8 cellular contexts compared by ENCODE assay signal in the genomic region with DNA sequence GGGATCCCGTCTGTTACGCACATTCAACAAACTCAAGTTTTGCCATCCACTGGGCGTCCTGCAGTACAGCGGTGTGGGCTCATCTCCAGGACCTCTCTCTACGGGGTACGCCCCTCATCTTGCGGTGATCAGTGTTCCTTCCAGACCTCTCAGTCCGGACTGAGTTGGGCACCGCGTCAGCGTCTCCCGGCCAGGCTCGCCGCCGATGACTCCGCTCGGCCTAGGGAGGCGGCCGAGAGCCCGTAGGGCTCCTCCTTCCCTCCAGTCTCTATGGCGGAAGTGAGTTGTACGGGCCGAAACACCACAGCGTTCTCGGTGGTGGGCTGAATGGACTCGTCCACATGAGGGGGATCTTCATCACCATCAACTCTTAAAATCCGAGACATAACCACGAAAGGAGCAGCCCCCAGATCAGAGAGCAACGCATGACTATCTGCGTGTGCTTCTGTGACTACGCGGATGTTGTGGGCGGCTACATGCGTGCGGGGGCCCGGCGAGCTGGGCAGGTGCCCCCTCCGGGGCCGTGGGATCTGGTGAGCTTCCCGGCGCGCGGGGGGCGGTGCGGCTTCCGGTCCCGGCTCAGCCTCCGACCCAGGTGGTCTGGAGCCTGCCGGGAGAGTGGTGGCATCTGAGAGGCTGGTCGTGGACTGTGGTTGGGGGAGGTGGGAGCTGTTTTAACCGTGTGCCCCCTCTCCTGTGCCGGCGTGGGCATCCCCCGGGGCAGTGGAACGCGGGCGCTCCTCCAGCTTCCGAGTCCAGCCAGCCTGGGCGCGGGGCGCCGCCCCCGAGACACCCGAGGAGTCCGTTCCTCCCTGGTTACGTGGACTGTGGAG. TPM values are rescaled to one million over a fixed set of nuclear protein-coding genes. Genes with fewer than 3 reads are reported as not detected.
A peak's percentile ranks its signal among the peaks of the same experiment; 100 is the strongest.
DNase-seq lines count a peak whose midpoint lies in the region; ATAC-seq, FAIRE-seq and TF ChIP-seq lines count a peak whose summit lies in the region.

A gene with protein sequence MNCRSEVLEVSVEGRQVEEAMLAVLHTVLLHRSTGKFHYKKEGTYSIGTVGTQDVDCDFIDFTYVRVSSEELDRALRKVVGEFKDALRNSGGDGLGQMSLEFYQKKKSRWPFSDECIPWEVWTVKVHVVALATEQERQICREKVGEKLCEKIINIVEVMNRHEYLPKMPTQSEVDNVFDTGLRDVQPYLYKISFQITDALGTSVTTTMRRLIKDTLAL (plus strand): TSS at position 569 of the 833 bp plus-strand sequence. CDS start 3,673 bp downstream, outside the sequence.

- no peak for FAIRE-seq in H54 (lab: Jason Lieb, UNC)

- peak within 1 kb of the TSS; percentile 94 to 99 for H3K27ac Mint-ChIP-seq in natural killer cell treated with Interleukin-12 subunit alpha and Interleukin-12 subunit beta and Interleukin-15 and Interleukin-18, amount 100 ng/mL, for 72 hours
- peak within 1 kb of the TSS; percentile 99 to 100 for H3K27ac Mint-ChIP-seq in stimulated activated naive CD8-positive, alpha-beta T cell treated with anti-CD3 and anti-CD28 coated beads, Interleukin-15, amount 100 ng/mL, for 72 hours

- peaks cover 6% of the 10 kb centered on the region for H3K4me1 ChIP-seq in RWPE2 (ENCODE audit: insufficient read depth, poor library complexity, severe bottlenecking)

- in situ Hi-C loops in G401 (cut with HindIII; ENCODE audit: low sequenced_read_pairs), result no loop called here

- peak; percentile 78 for TF ChIP-seq POLR2A in H54 (IDR thresholded peaks at IDR 0.05; ENCODE audit: low read depth, low read length)

- H3K27me3 Mint-ChIP-seq in natural killer cell treated with Interleukin-12 subunit alpha and Interleukin-12 subunit beta and Interleukin-15 and Interleukin-18, amount 100 ng/mL, for 72 hours, result peaks cover 8 to 18% of the 10 kb centered on the region in 2 donors
- no peaks in the 10 kb centered on the region for H3K27me3 Mint-ChIP-seq in stimulated activated naive CD8-positive, alpha-beta T cell treated with anti-CD3 and anti-CD28 coated beads, Interleukin-15, amount 100 ng/mL, for 72 hours

- H3K27ac ChIP-seq in RWPE2 (ENCODE audit: poor library complexity, severe bottlenecking), result peak within 1 kb of the TSS; percentile 35

- peaks cover 31% of the 10 kb centered on the region for H3K36me3 ChIP-seq in RWPE2 (ENCODE audit: low read depth)

- peaks cover 9% of the 10 kb centered on the region for H3K36me3 Mint-ChIP-seq in natural killer cell treated with Interleukin-12 subunit alpha and Interleukin-12 subunit beta and Interleukin-15 and Interleukin-18, amount 100 ng/mL, for 72 hours

- TF ChIP-seq CTCF in RWPE2 (IDR thresholded peaks at IDR 0.05; ENCODE audit: poor library complexity, severe bottlenecking) (peak; percentile 88), fibroblast of pulmonary artery (IDR thresholded peaks at IDR 0.05; ENCODE audit: low read length, missing control alignments) (peak; percentile 68)

- H3K27me3 ChIP-seq in RWPE2 (ENCODE audit: insufficient read depth, poor library complexity, severe bottlenecking), result no peaks in the 10 kb centered on the region

- peak; percentile 95 for DNase-seq in G401 (ENCODE audit: low spot score)
- peak; percentile 93 for DNase-seq in H54 (ENCODE audit: insufficient read length, low spot score)
- peak; percentile 98 for DNase-seq in LoVo (ENCODE audit: low spot score)
- DNase-seq in RWPE2 (ENCODE audit: low spot score), result peak; percentile 86
- DNase-seq in activated T-helper 9 cell treated with anti-CD3 and anti-CD28 coated beads, Interleukin-2, amount 50 U/mL, for 16 hours (ENCODE audit: low read depth), result peak; percentile 78
- peak; percentile 97 for DNase-seq in fibroblast of pulmonary artery (ENCODE audit: low read depth)
- DNase-seq in natural killer cell treated with Interleukin-12 subunit alpha and Interleukin-12 subunit beta and Interleukin-15 and Interleukin-18, amount 100 ng/mL, for 72 hours (ENCODE audit: low spot score), result peak; percentile 93
- peak; percentile 89 to 92 for DNase-seq in stimulated activated naive CD8-positive, alpha-beta T cell treated with anti-CD3 and anti-CD28 coated beads, Interleukin-15, amount 100 ng/mL, for 72 hours

- ATAC-seq in RWPE2 (ENCODE audit: low read depth), result peak; percentile 98
- peak; percentile 98 to 99 for ATAC-seq in natural killer cell treated with Interleukin-12 subunit alpha and Interleukin-12 subunit beta and Interleukin-15 and Interleukin-18, amount 100 ng/mL, for 72 hours
- ATAC-seq in stimulated activated naive CD8-positive, alpha-beta T cell treated with anti-CD3 and anti-CD28 coated beads, Interleukin-15, amount 100 ng/mL, for 72 hours, result peak; percentile 98

- H3K9me3 Mint-ChIP-seq in natural killer cell treated with Interleukin-12 subunit alpha and Interleukin-12 subunit beta and Interleukin-15 and Interleukin-18, amount 100 ng/mL, for 72 hours, result no peaks in the 10 kb centered on the region
- no peaks in the 10 kb centered on the region for H3K9me3 Mint-ChIP-seq in stimulated activated naive CD8-positive, alpha-beta T cell treated with anti-CD3 and anti-CD28 coated beads, Interleukin-15, amount 100 ng/mL, for 72 hours

- peak within 1 kb of the TSS; percentile 95 for H3K4me3 Mint-ChIP-seq in natural killer cell treated with Interleukin-12 subunit alpha and Interleukin-12 subunit beta and Interleukin-15 and Interleukin-18, amount 100 ng/mL, for 72 hours
- peak within 1 kb of the TSS; percentile 89 for H3K4me3 Mint-ChIP-seq in stimulated activated naive CD8-positive, alpha-beta T cell treated with anti-CD3 and anti-CD28 coated beads, Interleukin-15, amount 100 ng/mL, for 72 hours

- no peaks in the 10 kb centered on the region for H3K9me3 ChIP-seq in RWPE2 (ENCODE audit: severe bottlenecking)

- H3K4me1 Mint-ChIP-seq in natural killer cell treated with Interleukin-12 subunit alpha and Interleukin-12 subunit beta and Interleukin-15 and Interleukin-18, amount 100 ng/mL, for 72 hours (ENCODE audit: low read depth in 2 of 2), result peaks cover 48 to 49% of the 10 kb centered on the region in 2 donors
- H3K4me1 Mint-ChIP-seq in stimulated activated naive CD8-positive, alpha-beta T cell treated with anti-CD3 and anti-CD28 coated beads, Interleukin-15, amount 100 ng/mL, for 72 hours, result peaks cover 53% of the 10 kb centered on the region

- H3K4me3 ChIP-seq in RWPE2 (ENCODE audit: severe bottlenecking), result peak within 1 kb of the TSS; percentile 98
- peak within 1 kb of the TSS; percentile 99 for H3K4me3 ChIP-seq in fibroblast of pulmonary artery (replicated peaks; ENCODE audit: low read depth, low read length)

RNA-seq across cellular contexts. Expression of the gene that starts here (rescaled TPM):
- total RNA-seq in G401 (2014; rRNA removed; shearing (Covaris generic)), result 54.7 and 72.2 TPM in 2 replicates
- total RNA-seq in natural killer cell treated with Interleukin-12 subunit alpha and Interleukin-12 subunit beta and Interleukin-15 and Interleukin-18, amount 100 ng/mL, for 72 hours, result 10 to 100 TPM; 43.1 to 55.1 TPM

Comparison
In these comparisons a context has a peak if more than half of its experiments do, and no peak if none do; other contexts are left out.
1. Peak in every context shown above with its lines: DNase-seq, ATAC-seq, H3K4me3 ChIP-seq and H3K27ac ChIP-seq.